In genomic region chr12:1799882-1800645, GRCh38 we compare ENCODE assay signal across 17 cellular contexts. TPM values are rescaled to one million over a fixed set of nuclear protein-coding genes. Genes with fewer than 3 reads are reported as not detected.
DNase-seq lines count a peak whose midpoint lies in the region; ATAC-seq lines count a peak whose summit lies in the region.
"Had no signal": no experiment of that assay in that cellular context is flagged by ENCODE, and none has a peak within 500 bp of the region (broad histone marks: within the 10 kb centered on the region; RNA-seq: fewer than 3 reads in every experiment).

No MANE protein-coding gene starts in this region.

- peak; percentile 15 for DNase-seq in activated CD4-positive, alpha-beta memory T cell treated with anti-CD3 and anti-CD28 coated beads, Interleukin-2, amount 10 ng/mL, durations not matched to agents 7 days and 5 days
- no peak for DNase-seq in activated CD4-positive, alpha-beta memory T cell treated with anti-CD3 and anti-CD28 coated beads for 36 hours
- DNase-seq in HuH-7 (ENCODE audit: low spot score) (peak; percentile 0), hepatic stellate cell (ENCODE audit: low spot score) (peak; percentile 3), germinal center (ENCODE audit: low spot score) (no peak), HCEC 1CT (no peak)
- no peak for DNase-seq in stimulated activated effector memory CD8-positive, alpha-beta T cell treated with anti-CD3 and anti-CD28 coated beads, Interleukin-12 subunit alpha, Interleukin-12 subunit beta, amount 100 ng/mL, for 72 hours (ENCODE audit: low spot score in 2 of 2)
- DNase-seq: activated CD4-positive, alpha-beta T cell treated with anti-CD3 and anti-CD28 coated beads for 4 hours; MM.1S; stimulated activated CD4-positive, alpha-beta T cell treated with anti-CD3 and anti-CD28 coated beads, Interleukin-4, amount 100 ng/mL, for 24 hours had no signal

- no peak overlapping the region for H3K4me3 Mint-ChIP-seq in activated CD4-positive, alpha-beta memory T cell treated with anti-CD3 and anti-CD28 coated beads, Interleukin-2, amount 10 ng/mL, durations not matched to agents 7 days and 5 days
- H3K4me3 Mint-ChIP-seq in activated CD4-positive, alpha-beta memory T cell treated with anti-CD3 and anti-CD28 coated beads for 36 hours, result no peak overlapping the region
- H3K4me3 Mint-ChIP-seq in stimulated activated effector memory CD8-positive, alpha-beta T cell treated with anti-CD3 and anti-CD28 coated beads, Interleukin-12 subunit alpha, Interleukin-12 subunit beta, amount 100 ng/mL, for 72 hours, result no peak overlapping the region
- H3K4me3 Mint-ChIP-seq: activated T-cell treated with anti-CD3 and anti-CD28 coated beads, Interleukin-2, amount 50 U/mL, for 24 hours had no signal

- POLR2A ChIA-PET in activated CD4-positive, alpha-beta memory T cell treated with anti-CD3 and anti-CD28 coated beads, Interleukin-2, amount 10 ng/mL, durations not matched to agents 7 days and 5 days (lab: Charles Lee), result interaction anchor here (0.8 to 1.2 kb wide), 2 partner anchors 11 to 140 kb away, joined by 3 to 4 read pairs; no protein-coding TSS in a partner anchor
- POLR2A ChIA-PET in activated CD4-positive, alpha-beta memory T cell treated with anti-CD3 and anti-CD28 coated beads for 36 hours (lab: Charles Lee), result no interaction called here

- no peaks in the 10 kb centered on the region for H3K9me3 Mint-ChIP-seq in activated CD4-positive, alpha-beta memory T cell treated with anti-CD3 and anti-CD28 coated beads, Interleukin-2, amount 10 ng/mL, durations not matched to agents 7 days and 5 days
- no peaks in the 10 kb centered on the region for H3K9me3 Mint-ChIP-seq in activated CD4-positive, alpha-beta memory T cell treated with anti-CD3 and anti-CD28 coated beads for 36 hours
- H3K9me3 Mint-ChIP-seq in stimulated activated effector memory CD8-positive, alpha-beta T cell treated with anti-CD3 and anti-CD28 coated beads, Interleukin-12 subunit alpha, Interleukin-12 subunit beta, amount 100 ng/mL, for 72 hours, result no peaks in the 10 kb centered on the region

- H3K27me3 Mint-ChIP-seq in activated CD4-positive, alpha-beta memory T cell treated with anti-CD3 and anti-CD28 coated beads, Interleukin-2, amount 10 ng/mL, durations not matched to agents 7 days and 5 days, result no peaks in the 10 kb centered on the region
- H3K27me3 Mint-ChIP-seq in activated CD4-positive, alpha-beta memory T cell treated with anti-CD3 and anti-CD28 coated beads for 36 hours, result no peaks in the 10 kb centered on the region
- H3K27me3 Mint-ChIP-seq: activated T-cell treated with anti-CD3 and anti-CD28 coated beads, Interleukin-2, amount 50 U/mL, for 24 hours had no signal

- no peak for ATAC-seq in stimulated activated effector memory CD8-positive, alpha-beta T cell treated with anti-CD3 and anti-CD28 coated beads, Interleukin-12 subunit alpha, Interleukin-12 subunit beta, amount 100 ng/mL, for 72 hours
- no peak for ATAC-seq in GM18861 (IDR thresholded peaks at IDR 0.05; ENCODE audit: unreplicated experiment)
- ATAC-seq: activated naive CD4-positive, alpha-beta T cell treated with anti-CD3 and anti-CD28 coated beads, Interleukin-2, amount 50 U/mL, for 72 hours; Right ventricle myocardium inferior had no signal

- H3K27ac Mint-ChIP-seq in activated CD4-positive, alpha-beta memory T cell treated with anti-CD3 and anti-CD28 coated beads, Interleukin-2, amount 10 ng/mL, durations not matched to agents 7 days and 5 days, result no peak overlapping the region
- no peak overlapping the region for H3K27ac Mint-ChIP-seq in activated CD4-positive, alpha-beta memory T cell treated with anti-CD3 and anti-CD28 coated beads for 36 hours
- H3K27ac Mint-ChIP-seq in stimulated activated effector memory CD8-positive, alpha-beta T cell treated with anti-CD3 and anti-CD28 coated beads, Interleukin-12 subunit alpha, Interleukin-12 subunit beta, amount 100 ng/mL, for 72 hours, result peak overlapping the region; percentile 73
- H3K27ac Mint-ChIP-seq: activated naive CD4-positive, alpha-beta T cell treated with anti-CD3 and anti-CD28 coated beads, Interleukin-2, amount 50 U/mL, for 72 hours; activated T-cell treated with anti-CD3 and anti-CD28 coated beads, Interleukin-2, amount 50 U/mL, for 24 hours had no signal

- intact Hi-C loops in activated CD4-positive, alpha-beta memory T cell treated with anti-CD3 and anti-CD28 coated beads for 36 hours (cut with micrococcal nuclease), result loop anchor here (5.0 kb wide), 2 partner anchors 492 to 782 kb away; no protein-coding TSS in a partner anchor

- no peaks in the 10 kb centered on the region for H3K36me3 Mint-ChIP-seq in activated CD4-positive, alpha-beta memory T cell treated with anti-CD3 and anti-CD28 coated beads, Interleukin-2, amount 10 ng/mL, durations not matched to agents 7 days and 5 days (ENCODE audit: low read depth)
- H3K36me3 Mint-ChIP-seq in activated CD4-positive, alpha-beta memory T cell treated with anti-CD3 and anti-CD28 coated beads for 36 hours, result no peaks in the 10 kb centered on the region
- peaks cover 6% of the 10 kb centered on the region for H3K36me3 Mint-ChIP-seq in stimulated activated effector memory CD8-positive, alpha-beta T cell treated with anti-CD3 and anti-CD28 coated beads, Interleukin-12 subunit alpha, Interleukin-12 subunit beta, amount 100 ng/mL, for 72 hours
- H3K36me3 Mint-ChIP-seq: activated naive CD4-positive, alpha-beta T cell treated with anti-CD3 and anti-CD28 coated beads, Interleukin-2, amount 50 U/mL, for 72 hours had no signal

- H3K4me1 Mint-ChIP-seq in activated CD4-positive, alpha-beta memory T cell treated with anti-CD3 and anti-CD28 coated beads, Interleukin-2, amount 10 ng/mL, durations not matched to agents 7 days and 5 days, result peaks cover 15% of the 10 kb centered on the region
- peaks cover 10% of the 10 kb centered on the region for H3K4me1 Mint-ChIP-seq in activated CD4-positive, alpha-beta memory T cell treated with anti-CD3 and anti-CD28 coated beads for 36 hours (ENCODE audit: low read depth)
- peaks cover 23% of the 10 kb centered on the region for H3K4me1 Mint-ChIP-seq in stimulated activated effector memory CD8-positive, alpha-beta T cell treated with anti-CD3 and anti-CD28 coated beads, Interleukin-12 subunit alpha, Interleukin-12 subunit beta, amount 100 ng/mL, for 72 hours

- CTCF ChIA-PET in activated CD4-positive, alpha-beta memory T cell treated with anti-CD3 and anti-CD28 coated beads, Interleukin-2, amount 10 ng/mL, durations not matched to agents 7 days and 5 days (lab: Charles Lee), result interaction anchor here (1.2 kb wide), 1 partner anchor 140 kb away, joined by 4 read pairs; no protein-coding TSS in a partner anchor
- CTCF ChIA-PET in activated CD4-positive, alpha-beta memory T cell treated with anti-CD3 and anti-CD28 coated beads for 36 hours (lab: Charles Lee), result interaction anchor here (1.6 to 3.0 kb wide), 3 partner anchors 9 to 147 kb away, joined by 4 to 21 read pairs (median 7); no protein-coding TSS in a partner anchor

RNA-seq across cellular contexts. Expression of gene LRTM2, which starts 20.3 kb away (rescaled TPM):
- total RNA-seq in activated CD4-positive, alpha-beta memory T cell treated with anti-CD3 and anti-CD28 coated beads, Interleukin-2, amount 10 ng/mL, durations not matched to agents 7 days and 5 days, result not detected
- total RNA-seq in activated CD4-positive, alpha-beta memory T cell treated with anti-CD3 and anti-CD28 coated beads for 36 hours, result not detected
- total RNA-seq: activated naive CD4-positive, alpha-beta T cell treated with anti-CD3 and anti-CD28 coated beads, Interleukin-2, amount 50 U/mL, for 72 hours; G401; glomerular endothelial cell; Right ventricle myocardium inferior; vagina had no signal

Comparison
In these comparisons a context has a peak if more than half of its experiments do, and no peak if none do; other contexts are left out.
1. DNase-seq: peak in activated CD4-positive, alpha-beta memory T cell treated with anti-CD3 and anti-CD28 coated beads, Interleukin-2, amount 10 ng/mL, durations not matched to agents 7 days and 5 days (single experiment), HuH-7 (single experiment) and hepatic stellate cell (single experiment); none in activated CD4-positive, alpha-beta memory T cell treated with anti-CD3 and anti-CD28 coated beads for 36 hours (single experiment), stimulated activated effector memory CD8-positive, alpha-beta T cell treated with anti-CD3 and anti-CD28 coated beads, Interleukin-12 subunit alpha, Interleukin-12 subunit beta, amount 100 ng/mL, for 72 hours (0 of 2), germinal center (single experiment) and HCEC 1CT (single experiment).